Comparison of ENCODE assay signal across 1 cellular context in the genomic region with DNA sequence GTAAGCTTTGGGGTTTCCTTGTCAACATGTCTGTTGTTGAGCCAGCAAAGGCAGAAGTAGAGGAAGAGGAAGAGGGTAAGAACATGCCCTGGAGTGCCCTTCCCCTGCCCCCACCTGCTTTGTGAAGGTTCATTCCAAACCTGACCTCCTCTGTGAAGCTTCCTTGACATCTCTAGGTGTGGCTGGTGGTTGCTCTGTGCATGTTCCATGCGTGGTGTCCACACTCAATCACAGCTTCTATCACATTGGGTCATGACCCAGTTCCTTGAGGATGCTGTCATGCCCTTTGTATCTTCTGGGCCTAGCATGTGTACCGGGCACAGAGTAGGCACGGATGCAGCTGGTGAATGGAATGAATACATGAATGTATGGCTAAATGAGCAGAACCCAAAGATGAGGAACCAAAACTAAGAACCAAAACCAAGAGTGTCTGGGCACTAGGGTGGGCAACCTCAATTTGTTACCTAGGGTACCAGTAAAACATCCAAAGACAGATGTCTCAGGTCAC.
A peak's percentile ranks its signal among the peaks of the same experiment; 100 is the strongest.
TF ChIP-seq lines count a peak whose summit lies in the region.

No MANE protein-coding gene starts in this region.

TF ChIP-seq in GM12878, 131 proteins besides CTCF, POLR2A, EP300 and RAD21:
- TF ChIP-seq, protein P1, sequence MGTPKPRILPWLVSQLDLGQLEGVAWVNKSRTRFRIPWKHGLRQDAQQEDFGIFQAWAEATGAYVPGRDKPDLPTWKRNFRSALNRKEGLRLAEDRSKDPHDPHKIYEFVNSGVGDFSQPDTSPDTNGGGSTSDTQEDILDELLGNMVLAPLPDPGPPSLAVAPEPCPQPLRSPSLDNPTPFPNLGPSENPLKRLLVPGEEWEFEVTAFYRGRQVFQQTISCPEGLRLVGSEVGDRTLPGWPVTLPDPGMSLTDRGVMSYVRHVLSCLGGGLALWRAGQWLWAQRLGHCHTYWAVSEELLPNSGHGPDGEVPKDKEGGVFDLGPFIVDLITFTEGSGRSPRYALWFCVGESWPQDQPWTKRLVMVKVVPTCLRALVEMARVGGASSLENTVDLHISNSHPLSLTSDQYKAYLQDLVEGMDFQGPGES (IDR thresholded peaks at IDR 0.05): no peak
- TF ChIP-seq IKZF2 (IDR thresholded peaks at IDR 0.05) (peak; percentile 40 to 43), DPF2 (IDR thresholded peaks at IDR 0.05) (peak; percentile 37; the same call in 1 of the 2 replicates), IKZF1 (conservative IDR thresholded peaks at IDR 0.05) (peak; percentile 43), NR2F1 (conservative IDR thresholded peaks at IDR 0.05) (0 out of 2 replicates have a peak, but pooled peaks have one; percentile 11)
